ENCODE assay signal across 18 cellular contexts in the genomic region with DNA sequence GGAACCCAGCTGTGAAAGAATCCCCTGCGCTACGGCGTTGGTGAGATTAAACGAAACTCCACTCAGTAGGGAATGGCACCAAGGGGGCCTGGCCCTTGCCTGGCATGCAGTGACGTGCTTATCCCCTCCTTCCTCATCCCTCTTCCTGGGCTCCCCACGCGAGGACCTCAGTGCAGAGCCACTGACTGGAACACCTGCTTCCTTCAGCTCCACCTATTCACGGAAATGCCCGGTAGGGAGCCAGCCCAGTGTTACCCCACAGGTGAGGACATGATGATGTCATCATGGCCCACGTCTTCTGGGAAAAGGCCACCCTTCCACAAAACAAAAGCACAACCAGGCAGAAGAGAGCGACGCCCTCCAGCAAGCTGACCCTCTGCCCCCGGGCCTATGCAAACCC. TPM values are rescaled to one million over a fixed set of nuclear protein-coding genes. Genes with fewer than 3 reads are reported as not detected.
DNase-seq lines count a peak whose midpoint lies in the region; ATAC-seq and TF ChIP-seq lines count a peak whose summit lies in the region.
"Had no signal": no experiment of that assay in that cellular context is flagged by ENCODE, and none has a peak within 500 bp of the region (broad histone marks: within the 10 kb centered on the region; RNA-seq: fewer than 3 reads in every experiment).

No MANE protein-coding gene starts in this region.

- no peaks in the 10 kb centered on the region for H3K27me3 Mint-ChIP-seq in endodermal cell (ENCODE audit: insufficient read depth)
- H3K27me3 Mint-ChIP-seq: activated CD4-positive, alpha-beta T cell treated with anti-CD3 and anti-CD28 coated beads for 36 hours; effector memory CD8-positive, alpha-beta T cell had no signal

- H3K4me2 ChIP-seq in neuronal stem cell (ENCODE audit: insufficient read depth, low read length, poor library complexity, severe bottlenecking), result no peak overlapping the region

- CTCF ChIA-PET in HEK293 (lab: Yijun Ruan, JAX), result interaction anchor here (0.5 to 1.9 kb wide), 4 partner anchors 11 to 284 kb away, joined by 3 to 12 read pairs (median 3); no protein-coding TSS in a partner anchor

- peak overlapping the region; percentile 13 for H3K18ac ChIP-seq in neuronal stem cell (ENCODE audit: low read length)

- peak overlapping the region; percentile 11 for H3K14ac ChIP-seq in neuronal stem cell (ENCODE audit: low read length)

- peak overlapping the region; percentile 30 for H3K4ac ChIP-seq in neuronal stem cell (ENCODE audit: low read length)

- H3K79me1 ChIP-seq in neuronal stem cell (ENCODE audit: low read depth, low read length), result peaks cover 12% of the 10 kb centered on the region

- TF ChIP-seq CTCF in HEK293 (tag by site-specific recombination; IDR thresholded peaks at IDR 0.05) (no peak), endodermal cell (conservative IDR thresholded peaks at IDR 0.05) (no peak)

- ATAC-seq in GM19328 (IDR thresholded peaks at IDR 0.05; ENCODE audit: unreplicated experiment), result no peak
- ATAC-seq: activated CD4-positive, alpha-beta T cell treated with anti-CD3 and anti-CD28 coated beads for 36 hours; effector memory CD8-positive, alpha-beta T cell; GM12878 had no signal

- no peaks in the 10 kb centered on the region for H3K36me3 ChIP-seq in HEK293 (ENCODE audit: control insufficient read depth in 2 of 2, insufficient read depth in 1 of 2, low read length in 2 of 2)
- no peaks in the 10 kb centered on the region for H3K36me3 ChIP-seq in endodermal cell (ENCODE audit: control insufficient read depth, insufficient read depth, low read length)
- no peaks in the 10 kb centered on the region for H3K36me3 ChIP-seq in neuronal stem cell (replicated peaks in 1 of 2; ENCODE audit: control insufficient read depth in 2 of 2, insufficient read depth in 2 of 2, low read length in 2 of 2)
- H3K36me3 ChIP-seq: cardiac muscle cell, spleen had no signal

- H3K23ac ChIP-seq in neuronal stem cell (ENCODE audit: low read depth, low read length, poor library complexity), result no peak overlapping the region

- H3K27me3 ChIP-seq in endodermal cell (ENCODE audit: control insufficient read depth, insufficient read depth, low read length, poor library complexity, severe bottlenecking) (no peaks in the 10 kb centered on the region), neuronal stem cell (ENCODE audit: control insufficient read depth in 3 of 3, insufficient read depth in 3 of 3, low read depth in 1 of 3, low read length in 3 of 3) (no peaks in the 10 kb centered on the region)
- H3K27me3 ChIP-seq: cardiac muscle cell, spleen had no signal

- H2BK15ac ChIP-seq in neuronal stem cell (ENCODE audit: low read length), result peak overlapping the region; percentile 6

- POLR2A ChIA-PET in HEK293 (lab: Yijun Ruan, JAX), result interaction anchor here (1.9 kb wide), 1 partner anchor 42 kb away, joined by 8 read pairs; the partner anchor contains the start of gene CCDC85C

- DNase-seq in COLO668 (lab: John Stamatoyannopoulos, UW; ENCODE audit: unreplicated experiment) (peak; percentile 84), endodermal cell (no peak), neuronal stem cell (ENCODE audit: low spot score) (no peak), NK-92 (lab: John Stamatoyannopoulos, UW; ENCODE audit: unreplicated experiment) (no peak), SIG-M5 treated with dmso at 0.1 percent for 504 hours (lab: John Stamatoyannopoulos, UW; ENCODE audit: unreplicated experiment) (no peak)
- DNase-seq: activated CD4-positive, alpha-beta T cell treated with anti-CD3 and anti-CD28 coated beads for 36 hours; activated naive CD4-positive, alpha-beta T cell treated with anti-CD3 and anti-CD28 coated beads, Interleukin-2, amount 50 U/mL, for 16 hours; activated T-cell treated with anti-CD3 and anti-CD28 coated beads for 4 hours; effector memory CD8-positive, alpha-beta T cell; midbrain; NCI-H1105; spleen; stimulated activated naive CD4-positive, alpha-beta T cell treated with Interleukin-2 at 50 U/mL for 16 hours; T-helper 2 cell had no signal

- peak overlapping the region; percentile 5 for H2AK5ac ChIP-seq in neuronal stem cell (ENCODE audit: low read depth, low read length)

- peaks cover 26% of the 10 kb centered on the region for H3K4me1 ChIP-seq in HEK293 (ENCODE audit: control insufficient read depth, insufficient read depth, low read length)
- no peaks in the 10 kb centered on the region for H3K4me1 ChIP-seq in endodermal cell (ENCODE audit: control insufficient read depth, insufficient read depth, low read length)
- H3K4me1 ChIP-seq in neuronal stem cell (ENCODE audit: control insufficient read depth in 2 of 2, insufficient read depth in 1 of 2, low read depth in 1 of 2, low read length in 2 of 2), result peaks cover 49 to 55% of the 10 kb centered on the region in 2 donors

- peaks cover 24% of the 10 kb centered on the region for H3K4me1 Mint-ChIP-seq in endodermal cell
- H3K4me1 Mint-ChIP-seq: activated CD4-positive, alpha-beta T cell treated with anti-CD3 and anti-CD28 coated beads for 36 hours had no signal

- H3K27ac Mint-ChIP-seq in endodermal cell, result no peak overlapping the region
- H3K27ac Mint-ChIP-seq: activated CD4-positive, alpha-beta T cell treated with anti-CD3 and anti-CD28 coated beads for 36 hours; effector memory CD8-positive, alpha-beta T cell had no signal

- no peak overlapping the region for H4K91ac ChIP-seq in neuronal stem cell (ENCODE audit: low read depth, low read length, poor library complexity)

- H3K4me3 ChIP-seq in HEK293 (ENCODE audit: low read depth, low read length), result no peak overlapping the region
- no peak overlapping the region for H3K4me3 ChIP-seq in endodermal cell (ENCODE audit: low read length)
- H3K4me3 ChIP-seq in neuronal stem cell (ENCODE audit: low read length in 2 of 2), result no peak overlapping the region
- H3K4me3 ChIP-seq: cardiac muscle cell, GM12878, spleen had no signal

- no peak overlapping the region for H3K9ac ChIP-seq in endodermal cell (ENCODE audit: extremely low read depth, low read length, poor library complexity, severe bottlenecking)
- no peak overlapping the region for H3K9ac ChIP-seq in neuronal stem cell (ENCODE audit: low read depth, low read length, poor library complexity)

- no peak overlapping the region for H3K27ac ChIP-seq in HEK293 (ENCODE audit: extremely low read depth, low read depth, low read length)
- peak overlapping the region; percentile 96 for H3K27ac ChIP-seq in endodermal cell (ENCODE audit: low read depth, low read length)
- H3K27ac ChIP-seq in neuronal stem cell (replicated peaks; ENCODE audit: low read length), result no peak overlapping the region
- H3K27ac ChIP-seq: spleen had no signal

- H2AFZ ChIP-seq in neuronal stem cell (ENCODE audit: low read length), result no peak overlapping the region

- peaks cover 5% of the 10 kb centered on the region for H3K36me3 Mint-ChIP-seq in endodermal cell (ENCODE audit: low read depth)

- H4K8ac ChIP-seq in neuronal stem cell (ENCODE audit: low read depth, low read length), result no peak overlapping the region

- peak overlapping the region; percentile 8 for H2BK12ac ChIP-seq in neuronal stem cell (ENCODE audit: low read length)

- H2BK5ac ChIP-seq in neuronal stem cell (ENCODE audit: low read length), result peak overlapping the region; percentile 78

- H3K9me3 ChIP-seq in HEK293 (ENCODE audit: control insufficient read depth, insufficient read depth, low read depth, low read length), result no peaks in the 10 kb centered on the region
- H3K9me3 ChIP-seq in endodermal cell (ENCODE audit: control insufficient read depth, low read length), result no peaks in the 10 kb centered on the region
- H3K9me3 ChIP-seq in neuronal stem cell (replicated peaks in 1 of 2; ENCODE audit: control insufficient read depth in 2 of 2, insufficient read depth in 1 of 2, low read depth in 1 of 2, low read length in 2 of 2), result peaks cover 0 to 2% of the 10 kb centered on the region in 2 donors
- H3K9me3 ChIP-seq: spleen had no signal

- H3K4me3 Mint-ChIP-seq in endodermal cell, result no peak overlapping the region
- H3K4me3 Mint-ChIP-seq: activated CD4-positive, alpha-beta T cell treated with anti-CD3 and anti-CD28 coated beads for 36 hours; effector memory CD8-positive, alpha-beta T cell had no signal

- 93 to 94% methylated on average over 9 to 13 of the region's 13 CpGs for WGBS in endodermal cell (ENCODE audit: insufficient coverage in 1 of 2, insufficient read length in 1 of 2), 2 experiments
- WGBS in neuronal stem cell (ENCODE audit: extremely low coverage in 2 of 2, insufficient read length in 2 of 2, insufficient replicate concordance in 1 of 2), 2 donors, result no CpG with 5 or more reads among the region's 13 CpGs

- H2BK120ac ChIP-seq in neuronal stem cell (ENCODE audit: low read depth, low read length), result peak overlapping the region; percentile 82

- peaks cover 2% of the 10 kb centered on the region for H3K9me3 Mint-ChIP-seq in endodermal cell
- H3K9me3 Mint-ChIP-seq: effector memory CD8-positive, alpha-beta T cell had no signal

TF ChIP-seq in HEK293, 187 proteins besides CTCF, POLR2A, EP300 and RAD21 (continues in another document):
- TF ChIP-seq, protein P1, sequence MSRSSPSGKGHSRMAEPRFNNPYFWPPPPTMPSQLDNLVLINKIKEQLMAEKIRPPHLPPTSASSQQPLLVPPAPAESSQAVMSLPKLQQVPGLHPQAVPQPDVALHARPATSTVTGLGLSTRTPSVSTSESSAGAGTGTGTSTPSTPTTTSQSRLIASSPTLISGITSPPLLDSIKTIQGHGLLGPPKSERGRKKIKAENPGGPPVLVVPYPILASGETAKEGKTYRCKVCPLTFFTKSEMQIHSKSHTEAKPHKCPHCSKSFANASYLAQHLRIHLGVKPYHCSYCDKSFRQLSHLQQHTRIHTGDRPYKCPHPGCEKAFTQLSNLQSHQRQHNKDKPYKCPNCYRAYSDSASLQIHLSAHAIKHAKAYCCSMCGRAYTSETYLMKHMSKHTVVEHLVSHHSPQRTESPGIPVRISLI (tag by site-specific recombination; IDR thresholded peaks at IDR 0.05), result no peak
- TF ChIP-seq ZNF629 (tag by site-specific recombination; IDR thresholded peaks at IDR 0.05), result peak; percentile 45; the same call in 1 of the 2 replicates
- TF ChIP-seq ZNF18 (tag by site-specific recombination; IDR thresholded peaks at IDR 0.05), result no peak
- no peak for TF ChIP-seq ZNF677 (tag by site-specific recombination; IDR thresholded peaks at IDR 0.05)

RNA-seq across cellular contexts. Expression of gene CCDC85C, which starts 42.2 kb away (rescaled TPM):
- total RNA-seq in endodermal cell, result 10 to 100 TPM; 32.8 to 45.8 TPM
- 63.0 TPM for polyA plus RNA-seq in endodermal cell (2013, experiment 1 of 2)
- polyA plus RNA-seq in endodermal cell (2013, experiment 2 of 2), result 64.5 TPM
- polyA plus RNA-seq in neuronal stem cell (2013, experiment 1 of 2), result 22.3 TPM
- 22.5 TPM for polyA plus RNA-seq in neuronal stem cell (2013, experiment 2 of 2)
